27 cellular contexts compared by ENCODE assay signal in genomic region chr17:56416682-56417351, GRCh38.
"Had no signal": no experiment of that assay in that cellular context is flagged by ENCODE, and none has a peak within 500 bp of the region (broad histone marks: within the 10 kb centered on the region; RNA-seq: fewer than 3 reads in every experiment).

No MANE protein-coding gene starts in this region.

- H3K27me3 ChIP-seq: stomach, suprapubic skin, testis, thyroid gland, tibial artery, tibial nerve, transverse colon, upper lobe of left lung, upper lobe of right lung, uterus, vagina had no signal

- H3K36me3 ChIP-seq: stomach, suprapubic skin, thoracic aorta, thyroid gland, tibial artery, tibial nerve, transverse colon, upper lobe of left lung, upper lobe of right lung, uterus, vagina had no signal

- H3K4me3 ChIP-seq: stomach, suprapubic skin, testis, thoracic aorta, thyroid gland, tibial artery, tibial nerve, transverse colon, upper lobe of left lung, upper lobe of right lung, uterus, vagina had no signal

- DNase-seq: stimulated activated CD4-positive, alpha-beta T cell treated with anti-CD3 and anti-CD28 coated beads, Interleukin-2, amount 100 ng/mL, for 48 hours; stimulated activated CD4-positive, alpha-beta T cell treated with anti-CD3 and anti-CD28 coated beads, Interleukin-4, amount 100 ng/mL, for 1 hour; stimulated activated CD4-positive, alpha-beta T cell treated with anti-CD3 and anti-CD28 coated beads, Interleukin-4, amount 100 ng/mL, for 24 hours; stimulated activated CD4-positive, alpha-beta T cell treated with anti-CD3 and anti-CD28 coated beads, Interleukin-4, amount 100 ng/mL, for 4 hours; stimulated activated CD8-positive, alpha-beta memory T cell treated with anti-CD3 and anti-CD28 coated beads, Interleukin-4, amount 100 ng/mL, for 48 hours; stimulated activated naive B cell treated with anti-CD40 and anti-IgM and Interleukin-4, amounts not matched to agents 10 μg/mL and 1 μg/mL and 100 μg/mL, for 72 hours; stimulated activated naive CD4-positive, alpha-beta T cell; stimulated activated naive CD4-positive, alpha-beta T cell treated with Interleukin-2 at 50 U/mL for 16 hours; stimulated activated naive CD8-positive, alpha-beta T cell treated with anti-CD3 and anti-CD28 coated beads, Interleukin-15, amount 100 ng/mL, for 72 hours; stimulated activated naive CD8-positive, alpha-beta T cell treated with anti-CD3 and anti-CD28 coated beads, Interleukin-15, Interleukin-2, amounts not matched to agents 100 U/mL and 50 U/mL, for 24 hours; stomach; substantia nigra; testis; thyroid gland; tibial artery; transverse colon; trophoblast cell; upper lobe of left lung; upper lobe of right lung; uterus had no signal

- H3K9me3 ChIP-seq: testis, thoracic aorta, thyroid gland, upper lobe of right lung, uterus, vagina had no signal

- H3K4me1 ChIP-seq: stomach, suprapubic skin, testis, thyroid gland, tibial artery, tibial nerve, transverse colon, upper lobe of left lung, upper lobe of right lung, uterus, vagina had no signal

- ATAC-seq: stimulated activated effector memory CD8-positive, alpha-beta T cell treated with anti-CD3 and anti-CD28 coated beads, Interleukin-12 subunit alpha, Interleukin-12 subunit beta, amount 100 ng/mL, for 72 hours; stimulated activated memory B cell treated with anti-CD40 and anti-IgM and Interleukin-4, amounts not matched to agents 10 μg/mL and 1 μg/mL and 100 μg/mL, for 72 hours; stimulated activated naive B cell treated with anti-CD40 and anti-IgM and Interleukin-4, amounts not matched to agents 10 μg/mL and 1 μg/mL and 100 μg/mL, for 72 hours; stimulated activated naive CD8-positive, alpha-beta T cell treated with anti-CD3 and anti-CD28 coated beads, Interleukin-15, amount 100 ng/mL, for 72 hours; stimulated activated naive CD8-positive, alpha-beta T cell treated with anti-CD3 and anti-CD28 coated beads, Interleukin-15, Interleukin-2, amounts not matched to agents 100 U/mL and 50 U/mL, for 24 hours; upper lobe of right lung had no signal

- FAIRE-seq: urothelium cell line had no signal

- H3K27ac ChIP-seq: stomach, suprapubic skin, testis, thoracic aorta, thyroid gland, tibial artery, tibial nerve, transverse colon, upper lobe of left lung, upper lobe of right lung, uterus, vagina had no signal
